In the genomic region with DNA sequence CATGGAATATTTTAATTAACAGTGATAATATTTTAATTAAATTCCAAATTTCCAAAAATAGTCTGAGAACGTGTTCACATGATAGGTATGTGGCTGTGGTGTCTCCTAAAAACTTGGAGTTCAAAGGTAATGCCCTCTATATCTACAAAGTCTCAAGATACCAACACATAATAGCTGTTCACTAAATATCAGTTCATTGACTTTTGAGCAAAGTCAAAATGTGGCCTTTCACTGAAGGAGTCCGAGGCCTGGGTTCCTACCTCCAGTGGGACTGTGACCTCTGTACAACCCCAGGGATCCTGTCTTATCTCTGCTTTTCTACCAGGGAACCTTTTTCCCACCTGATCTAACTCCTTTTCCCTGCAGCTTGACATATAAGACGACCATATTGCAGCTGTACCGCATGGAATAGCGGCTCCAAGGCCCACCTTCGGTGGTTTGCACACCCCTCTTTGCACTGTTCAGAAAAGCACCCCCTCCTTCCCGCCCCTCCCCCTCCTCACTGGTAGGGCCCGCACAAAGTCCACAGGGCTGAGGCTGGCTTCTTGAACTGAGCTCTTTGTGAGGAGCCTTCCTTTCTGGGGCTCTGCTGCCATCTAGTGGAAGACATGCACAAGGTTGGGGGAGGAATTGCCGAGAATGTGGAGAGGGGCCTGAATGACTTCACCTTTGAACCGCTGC, we compare ENCODE assay signal across 8 cellular contexts. TPM values are rescaled to one million over a fixed set of nuclear protein-coding genes. Genes with fewer than 3 reads are reported as not detected.
A peak's percentile ranks its signal among the peaks of the same experiment; 100 is the strongest.
DNase-seq lines count a peak whose midpoint lies in the region; ATAC-seq lines count a peak whose summit lies in the region.

No MANE protein-coding gene starts in this region.

- ATAC-seq in HG02642 (IDR thresholded peaks at IDR 0.05; ENCODE audit: poor library complexity, unreplicated experiment) (peak; percentile 25), GM18873 (IDR thresholded peaks at IDR 0.05; ENCODE audit: low FRiP score, unreplicated experiment) (no peak)

- DNase-seq in DMS53 (lab: John Stamatoyannopoulos, UW) (peak; percentile 100), NCI-H226 (peak; percentile 69), cerebellum (ENCODE audit: low spot score) (peak; percentile 80), kidney glomerular epithelial cell (lab: John Stamatoyannopoulos, UW) (peak; percentile 90)
- DNase-seq in activated CD4-positive, alpha-beta T cell treated with anti-CD3 and anti-CD28 coated beads for 1 hour: peak; percentile 81
- DNase-seq in stimulated activated CD4-positive, alpha-beta T cell treated with anti-CD3 and anti-CD28 coated beads, Interleukin-1b, Interleukin-23, amount 100 ng/mL, for 4 hours (ENCODE audit: low read depth in 2 of 2): peak; percentile 67 to 83

RNA-seq across cellular contexts. Expression of a gene that starts 3.1 kb away (rescaled TPM):
- 149 TPM for total RNA-seq in cerebellum

RNA-seq across cellular contexts. Expression of a gene that starts 44.3 kb away (rescaled TPM):
- total RNA-seq in cerebellum: 4.5 TPM
